In genomic region chr6:134676307-134677281, GRCh38 we compare ENCODE assay signal across 11 cellular contexts.
DNase-seq lines count a peak whose midpoint lies in the region; ATAC-seq and TF ChIP-seq lines count a peak whose summit lies in the region.
"Had no signal": no experiment of that assay in that cellular context is flagged by ENCODE, and none has a peak within 500 bp of the region (broad histone marks: within the 10 kb centered on the region; RNA-seq: fewer than 3 reads in every experiment).

No MANE protein-coding gene starts in this region.

- ATAC-seq in upper lobe of right lung (no peak), HG02852 (IDR thresholded peaks at IDR 0.05; ENCODE audit: unreplicated experiment) (no peak), HG02884 (IDR thresholded peaks at IDR 0.05; ENCODE audit: unreplicated experiment) (no peak)

- TF ChIP-seq CTCF in epithelial cell of proximal tubule (conservative IDR thresholded peaks at IDR 0.05; ENCODE audit: low read depth, low read length): peak; percentile 37
- TF ChIP-seq CTCF in upper lobe of right lung (IDR thresholded peaks at IDR 0.05): no peak

- H3K27ac ChIP-seq in upper lobe of right lung: no peak overlapping the region

- H3K36me3 ChIP-seq in upper lobe of right lung: no peaks in the 10 kb centered on the region
- H3K36me3 ChIP-seq: pancreas had no signal

- peak; percentile 73 to 96 (median 77) for DNase-seq in NCI-H1417 (lab: John Stamatoyannopoulos, UW)
- DNase-seq in NCI-H69 (lab: John Stamatoyannopoulos, UW): peak; percentile 89
- peak; percentile 98 for DNase-seq in epithelial cell of proximal tubule (ENCODE audit: low read depth)
- peak; percentile 12 for DNase-seq in retina
- DNase-seq in upper lobe of right lung: no peak
- DNase-seq: activated gamma-delta T cell treated with Interleukin-2 at 50 U/mL for 16 hours, endodermal cell, islet precursor cell, pancreas had no signal

- no peaks in the 10 kb centered on the region for H3K4me1 ChIP-seq in upper lobe of right lung

- intact Hi-C loops in upper lobe of right lung (cut with DNase I): no loop called here

- H3K27me3 ChIP-seq in upper lobe of right lung: no peaks in the 10 kb centered on the region
- H3K27me3 ChIP-seq: pancreas had no signal

- H3K9me3 ChIP-seq in upper lobe of right lung: no peaks in the 10 kb centered on the region
- H3K9me3 ChIP-seq: pancreas had no signal

- H3K4me3 ChIP-seq in epithelial cell of proximal tubule (ENCODE audit: low read depth, low read length): no peak overlapping the region
- H3K4me3 ChIP-seq in upper lobe of right lung: no peak overlapping the region
- H3K4me3 ChIP-seq: pancreas had no signal
